ENCODE assay signal across 13 cellular contexts in genomic region chr17:7249219-7249618, GRCh38. TPM values are rescaled to one million over a fixed set of nuclear protein-coding genes. Genes with fewer than 3 reads are reported as not detected.
DNase-seq lines count a peak whose midpoint lies in the region; ATAC-seq and TF ChIP-seq lines count a peak whose summit lies in the region.
"Had no signal": no experiment of that assay in that cellular context is flagged by ENCODE, and none has a peak within 500 bp of the region (broad histone marks: within the 10 kb centered on the region; RNA-seq: fewer than 3 reads in every experiment).

No MANE protein-coding gene starts in this region.

- no peak overlapping the region for H3K27ac ChIP-seq in PC-3 (ENCODE audit: low read length)
- H3K27ac ChIP-seq: KMS-11, vagina had no signal

- H3K27ac Mint-ChIP-seq in activated naive CD4-positive, alpha-beta T cell treated with anti-CD3 and anti-CD28 coated beads for 36 hours = no peak overlapping the region
- peak overlapping the region in 1 of 2 donors; percentile 22 for H3K27ac Mint-ChIP-seq in activated naive CD4-positive, alpha-beta T cell treated with anti-CD3 and anti-CD28 coated beads, Interleukin-2, amount 50 U/mL, for 72 hours
- H3K27ac Mint-ChIP-seq in endothelial cell (ENCODE audit: unreplicated experiment) = peak overlapping the region; percentile 72

- H3K4me1 ChIP-seq in PC-3 (ENCODE audit: insufficient read depth, low read length) (peaks cover 16% of the 10 kb centered on the region), skeletal muscle satellite cell (ENCODE audit: control insufficient read depth, insufficient read depth, low read length) (peaks cover 22% of the 10 kb centered on the region), HAP-1 (peaks cover 16% of the 10 kb centered on the region)

- no peak for DNase-seq in activated naive CD4-positive, alpha-beta T cell treated with anti-CD3 and anti-CD28 coated beads for 36 hours
- DNase-seq in activated naive CD4-positive, alpha-beta T cell treated with anti-CD3 and anti-CD28 coated beads, Interleukin-2, amount 50 U/mL, for 72 hours (ENCODE audit: low spot score in 2 of 2) = no peak
- DNase-seq in PC-3 (no peak), endothelial cell (ENCODE audit: low spot score) (no peak), NCI-H526 (lab: John Stamatoyannopoulos, UW) (no peak), HAP-1 (ENCODE audit: low spot score in 2 of 2) (no peak), hepatic stellate cell (ENCODE audit: low spot score) (no peak)
- DNase-seq: effector CD8-positive, alpha-beta T cell; NCI-H345; pancreas had no signal

- H3K4me2 ChIP-seq in PC-3 (ENCODE audit: low read length) (peak overlapping the region; percentile 93), skeletal muscle satellite cell (ENCODE audit: low read length) (peak overlapping the region; percentile 93)
- H3K4me2 ChIP-seq: KMS-11 had no signal

- H3K9me3 ChIP-seq in PC-3 (ENCODE audit: low read length) (no peaks in the 10 kb centered on the region), skeletal muscle satellite cell (replicated peaks; ENCODE audit: low read length) (no peaks in the 10 kb centered on the region), HAP-1 (no peaks in the 10 kb centered on the region)
- H3K9me3 ChIP-seq: pancreas, vagina had no signal

- no peaks in the 10 kb centered on the region for H3K9me2 ChIP-seq in PC-3 (replicated peaks; ENCODE audit: low read length)

- ATAC-seq in activated naive CD4-positive, alpha-beta T cell treated with anti-CD3 and anti-CD28 coated beads, Interleukin-2, amount 50 U/mL, for 72 hours = no peak
- ATAC-seq in PC-3 = no peak
- ATAC-seq: pancreas had no signal

- H3K36me3 ChIP-seq in PC-3 (ENCODE audit: low read depth, low read length) = peaks cover 5% of the 10 kb centered on the region; the same call in 1 of the 2 replicates
- H3K36me3 ChIP-seq in skeletal muscle satellite cell (ENCODE audit: insufficient read depth, low read length) = peaks cover 12% of the 10 kb centered on the region
- peaks cover 35% of the 10 kb centered on the region for H3K36me3 ChIP-seq in HAP-1 (replicated peaks)

- no peak overlapping the region for H3K9ac ChIP-seq in PC-3 (ENCODE audit: low read length)
- H3K9ac ChIP-seq in skeletal muscle satellite cell (ENCODE audit: low read depth, low read length) = peak overlapping the region; percentile 0
- H3K9ac ChIP-seq: KMS-11 had no signal

- 0 out of 2 replicates have a peak, but pooled peaks cover 5% of the 10 kb centered on the region for H4K20me1 ChIP-seq in PC-3 (ENCODE audit: low read length)

- CTCF ChIA-PET in activated naive CD4-positive, alpha-beta T cell treated with anti-CD3 and anti-CD28 coated beads for 36 hours (lab: Charles Lee) = interaction anchor here (0.6 to 1.7 kb wide), 3 partner anchors 29 to 114 kb away, joined by 4 to 5 read pairs (median 4); no protein-coding TSS in a partner anchor
- CTCF ChIA-PET in PC-3 (lab: Charles Lee) = no interaction called here

- in situ Hi-C loops in HAP-1 (cut with MboI; ENCODE audit: low sequenced_read_pairs) = loop anchor here (10.0 to 25.0 kb wide), 2 partner anchors 236 to 913 kb away; partner anchors contain the start of genes PER1, POLR2A, SLC35G6 and VAMP2

- POLR2A ChIA-PET in PC-3 (lab: Charles Lee; ENCODE audit: unreplicated experiment) = interaction anchor here (0.6 kb wide), 1 partner anchor 25 kb away, joined by 3 read pairs; no protein-coding TSS in a partner anchor

- H3K36me3 Mint-ChIP-seq in activated naive CD4-positive, alpha-beta T cell treated with anti-CD3 and anti-CD28 coated beads for 36 hours (ENCODE audit: low read depth) = peaks cover 22% of the 10 kb centered on the region
- H3K36me3 Mint-ChIP-seq in activated naive CD4-positive, alpha-beta T cell treated with anti-CD3 and anti-CD28 coated beads, Interleukin-2, amount 50 U/mL, for 72 hours = peaks cover 33 to 38% of the 10 kb centered on the region in 2 donors
- peaks cover 33% of the 10 kb centered on the region for H3K36me3 Mint-ChIP-seq in endothelial cell (ENCODE audit: low read depth, unreplicated experiment)

- BruUV-seq in PC-3 (replicated peaks; lab: Mats Ljungman, UMichigan) = no TSS peak

- H3K27me3 ChIP-seq in PC-3 (ENCODE audit: low read length) = no peaks in the 10 kb centered on the region
- H3K27me3 ChIP-seq in skeletal muscle satellite cell (ENCODE audit: control insufficient read depth, insufficient read depth, low read length) = no peaks in the 10 kb centered on the region
- H3K27me3 ChIP-seq in HAP-1 (ENCODE audit: low read depth) = no peaks in the 10 kb centered on the region
- H3K27me3 ChIP-seq: pancreas, vagina had no signal

- no peaks in the 10 kb centered on the region for H3F3A ChIP-seq in PC-3 (ENCODE audit: low read length, unreplicated experiment)

- peak overlapping the region; percentile 36 for H3K4me3 Mint-ChIP-seq in activated naive CD4-positive, alpha-beta T cell treated with anti-CD3 and anti-CD28 coated beads for 36 hours
- H3K4me3 Mint-ChIP-seq in endothelial cell (ENCODE audit: unreplicated experiment) = peak overlapping the region; percentile 82

- no peak for TF ChIP-seq CTCF in PC-3 (conservative IDR thresholded peaks at IDR 0.05; ENCODE audit: low read depth, low read length)
- no peak for TF ChIP-seq CTCF in endothelial cell (IDR thresholded peaks at IDR 0.05; ENCODE audit: unreplicated experiment)

- intact Hi-C loops in activated naive CD4-positive, alpha-beta T cell treated with anti-CD3 and anti-CD28 coated beads for 36 hours (cut with micrococcal nuclease) = no loop called here
- intact Hi-C loops in PC-3 (cut with micrococcal nuclease) = no loop called here

- H3K9me3 Mint-ChIP-seq in activated naive CD4-positive, alpha-beta T cell treated with anti-CD3 and anti-CD28 coated beads for 36 hours = no peaks in the 10 kb centered on the region
- no peaks in the 10 kb centered on the region for H3K9me3 Mint-ChIP-seq in activated naive CD4-positive, alpha-beta T cell treated with anti-CD3 and anti-CD28 coated beads, Interleukin-2, amount 50 U/mL, for 72 hours
- H3K9me3 Mint-ChIP-seq in endothelial cell (ENCODE audit: unreplicated experiment) = no peaks in the 10 kb centered on the region

- no peak overlapping the region for H2AFZ ChIP-seq in PC-3 (ENCODE audit: low read length)

- H3K4me3 ChIP-seq in PC-3 (ENCODE audit: low read length) (peak overlapping the region; percentile 92; the same call in 1 of the 2 replicates), skeletal muscle satellite cell (ENCODE audit: low read length) (no peak overlapping the region), HAP-1 (no peak overlapping the region; the same call in 1 of the 2 replicates)

- H3K27me3 Mint-ChIP-seq in activated naive CD4-positive, alpha-beta T cell treated with anti-CD3 and anti-CD28 coated beads for 36 hours (ENCODE audit: low read depth) = no peaks in the 10 kb centered on the region
- peaks cover 10% of the 10 kb centered on the region for H3K27me3 Mint-ChIP-seq in endothelial cell (ENCODE audit: unreplicated experiment)

- H3K79me2 ChIP-seq in PC-3 (ENCODE audit: low read length) = peaks cover 66% of the 10 kb centered on the region

- peaks cover 37% of the 10 kb centered on the region for H3K4me1 Mint-ChIP-seq in activated naive CD4-positive, alpha-beta T cell treated with anti-CD3 and anti-CD28 coated beads for 36 hours (ENCODE audit: low read depth)
- H3K4me1 Mint-ChIP-seq in endothelial cell (ENCODE audit: unreplicated experiment) = peaks cover 33% of the 10 kb centered on the region

RNA-seq across cellular contexts. Expression of gene CTDNEP1, which starts 2.3 kb away (rescaled TPM):
- total RNA-seq in activated naive CD4-positive, alpha-beta T cell treated with anti-CD3 and anti-CD28 coated beads for 36 hours = 100 to 1,000 TPM; 147 to 152 TPM
- total RNA-seq in activated naive CD4-positive, alpha-beta T cell treated with anti-CD3 and anti-CD28 coated beads, Interleukin-2, amount 50 U/mL, for 72 hours = 100 to 1,000 TPM; 171 to 179 TPM
- total RNA-seq in PC-3 (2014; rRNA removed) (52.4 and 68.5 TPM in 2 replicates), endothelial cell (ENCODE audit: unreplicated experiment) (148 TPM)
- total RNA-seq in skeletal muscle satellite cell (2012; rRNA removed) = 23.3 and 36.3 TPM in 2 replicates

RNA-seq across cellular contexts. Expression of gene ELP5, which starts 2.8 kb away (rescaled TPM):
- 10 to 100 TPM; 52.4 to 53.5 TPM for total RNA-seq in activated naive CD4-positive, alpha-beta T cell treated with anti-CD3 and anti-CD28 coated beads for 36 hours
- 10 to 100 TPM; 45.6 to 62.3 TPM for total RNA-seq in activated naive CD4-positive, alpha-beta T cell treated with anti-CD3 and anti-CD28 coated beads, Interleukin-2, amount 50 U/mL, for 72 hours
- total RNA-seq in PC-3 (2014; rRNA removed) (60.5 and 67.5 TPM in 2 replicates), endothelial cell (ENCODE audit: unreplicated experiment) (36.9 TPM)
- 32.7 and 45.0 TPM in 2 replicates for total RNA-seq in skeletal muscle satellite cell (2012; rRNA removed)

RNA-seq across cellular contexts. Expression of gene GABARAP, which starts 7.0 kb away (rescaled TPM):
- 100 to 1,000 TPM; 137 to 152 TPM for total RNA-seq in activated naive CD4-positive, alpha-beta T cell treated with anti-CD3 and anti-CD28 coated beads for 36 hours
- 100 to 1,000 TPM; 167 to 298 TPM for total RNA-seq in activated naive CD4-positive, alpha-beta T cell treated with anti-CD3 and anti-CD28 coated beads, Interleukin-2, amount 50 U/mL, for 72 hours
- 88.2 and 103 TPM in 2 replicates for total RNA-seq in PC-3 (2014; rRNA removed)
- total RNA-seq in endothelial cell (ENCODE audit: unreplicated experiment) = 418 TPM
- total RNA-seq in skeletal muscle satellite cell (2012; rRNA removed) = 146 and 224 TPM in 2 replicates

RNA-seq across cellular contexts. Expression of gene PHF23, which starts 10.0 kb away (rescaled TPM):
- total RNA-seq in activated naive CD4-positive, alpha-beta T cell treated with anti-CD3 and anti-CD28 coated beads for 36 hours = 10 to 100 TPM in 1 of 2 experiments, 1 to 10 TPM in 1; 8.4 to 10.0 TPM
- total RNA-seq in activated naive CD4-positive, alpha-beta T cell treated with anti-CD3 and anti-CD28 coated beads, Interleukin-2, amount 50 U/mL, for 72 hours = 10 to 100 TPM; 25.9 to 52.4 TPM
- total RNA-seq in PC-3 (2014; rRNA removed) (20.8 and 32.7 TPM in 2 replicates), endothelial cell (ENCODE audit: unreplicated experiment) (80.9 TPM)
- total RNA-seq in skeletal muscle satellite cell (2012; rRNA removed) = 37.0 and 46.1 TPM in 2 replicates

RNA-seq across cellular contexts. Expression of gene CLDN7, which starts 13.1 kb away (rescaled TPM):
- total RNA-seq in activated naive CD4-positive, alpha-beta T cell treated with anti-CD3 and anti-CD28 coated beads for 36 hours = under 1 TPM in 1 of 2 experiments, not detected in 1; 0.40 TPM
- total RNA-seq in activated naive CD4-positive, alpha-beta T cell treated with anti-CD3 and anti-CD28 coated beads, Interleukin-2, amount 50 U/mL, for 72 hours = 1 to 10 TPM in 1 of 2 donors, under 1 TPM in 1; 0.55 to 1.5 TPM
- total RNA-seq in PC-3 (2014; rRNA removed) (147 and 180 TPM in 2 replicates), endothelial cell (ENCODE audit: unreplicated experiment) (65.7 TPM)
- total RNA-seq in skeletal muscle satellite cell (2012; rRNA removed) = 0.66 and 10.9 TPM in 2 replicates
